Comparison of ENCODE assay signal across 8 cellular contexts in the genomic region with DNA sequence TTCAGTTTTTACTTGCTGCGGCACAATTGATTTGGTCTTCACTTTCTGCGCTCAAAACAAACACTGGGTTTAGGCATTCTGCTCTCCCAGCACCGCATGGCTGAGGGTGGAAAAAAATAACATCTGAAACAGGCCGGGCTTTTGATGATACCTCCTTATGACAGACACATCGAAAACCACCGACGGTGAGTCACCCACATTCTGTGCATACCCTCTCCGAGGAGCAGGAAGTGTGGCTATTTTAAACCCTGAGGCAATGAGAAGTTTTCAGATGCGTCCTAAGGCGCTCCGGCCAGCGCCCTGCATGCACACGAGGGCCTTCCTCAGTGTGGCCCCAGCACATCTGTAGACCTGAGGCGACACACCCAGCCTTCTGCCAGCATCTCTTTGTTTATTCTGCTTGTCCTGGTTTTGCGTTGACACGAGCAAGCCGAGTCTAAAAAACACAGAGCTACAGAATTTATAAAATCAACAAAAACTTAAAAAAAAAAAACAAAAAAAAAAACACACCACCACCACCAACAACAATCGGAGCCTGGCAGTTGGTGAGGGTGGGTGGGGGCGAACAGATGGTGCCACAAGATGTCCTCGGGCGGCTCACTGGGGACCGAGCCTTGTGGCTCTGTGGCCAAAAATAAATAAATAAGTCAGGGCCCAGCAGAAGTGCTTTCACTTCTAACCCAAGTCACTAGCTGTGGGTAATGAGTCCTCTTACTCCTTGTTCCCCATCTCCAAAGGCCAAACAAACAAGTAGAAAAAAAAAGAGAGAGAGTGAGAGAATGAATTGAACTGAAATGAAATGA.
DNase-seq lines count a peak whose midpoint lies in the region; ATAC-seq and TF ChIP-seq lines count a peak whose summit lies in the region.

No MANE protein-coding gene starts in this region.

- peaks cover 55% of the 10 kb centered on the region for H3K4me1 Mint-ChIP-seq in nephron progenitor cell

- H3K4me1 ChIP-seq in NT2/D1 (ENCODE audit: insufficient read depth, insufficient read length), result peaks cover 15% of the 10 kb centered on the region
- H3K4me1 ChIP-seq in esophagus (ENCODE audit: control insufficient read depth in 2 of 2, insufficient read depth in 2 of 2, low read length in 1 of 2), result peaks cover 0 to 2% of the 10 kb centered on the region in 2 donors

- H3K27me3 Mint-ChIP-seq in nephron progenitor cell (ENCODE audit: low read depth, poor library complexity), result peaks cover 3% of the 10 kb centered on the region

- H3K4me3 ChIP-seq in NT2/D1 (ENCODE audit: insufficient read length, low read depth) (no peak overlapping the region), esophagus (ENCODE audit: low read depth in 1 of 2, low read length in 2 of 2) (no peak overlapping the region)

- no peaks in the 10 kb centered on the region for H3K36me3 ChIP-seq in NT2/D1 (ENCODE audit: insufficient read depth, insufficient read length, low read length)
- H3K36me3 ChIP-seq in esophagus (ENCODE audit: control insufficient read depth in 2 of 2, insufficient read depth in 2 of 2, low read length in 1 of 2), result no peaks in the 10 kb centered on the region

- peak overlapping the region; percentile 47 to 63 for H3K27ac ChIP-seq in esophagus (ENCODE audit: low read depth in 2 of 2, low read length in 1 of 2)

- DNase-seq in 8988T (peak; percentile 60), NT2/D1 (ENCODE audit: low read depth, low spot score) (peak; percentile 84), nephron progenitor cell (no peak), stromal cell of bone marrow (ENCODE audit: low read depth) (peak; percentile 96)
- DNase-seq in activated CD8-positive, alpha-beta memory T cell treated with anti-CD3 and anti-CD28 coated beads, Interleukin-2, amount 50 U/mL, for 4 hours, result peak; percentile 85

- peaks cover 15% of the 10 kb centered on the region for H3K9me3 Mint-ChIP-seq in nephron progenitor cell

- peak overlapping the region; percentile 93 for H3K27ac Mint-ChIP-seq in nephron progenitor cell

- no peak for TF ChIP-seq CTCF in nephron progenitor cell (IDR thresholded peaks at IDR 0.05)

- peaks cover 4% of the 10 kb centered on the region for H3K36me3 Mint-ChIP-seq in nephron progenitor cell (ENCODE audit: low read depth)

- no peaks in the 10 kb centered on the region; the same call in 1 of the 2 replicates for H3K9me3 ChIP-seq in NT2/D1 (ENCODE audit: insufficient read depth, low read length)
- no peaks in the 10 kb centered on the region for H3K9me3 ChIP-seq in esophagus (ENCODE audit: control insufficient read depth in 2 of 2, insufficient read depth in 1 of 2, low read depth in 1 of 2, low read length in 1 of 2)

- H3K4me3 Mint-ChIP-seq in nephron progenitor cell, result no peak overlapping the region

- peak overlapping the region; percentile 15 for H3K9ac ChIP-seq in NT2/D1 (ENCODE audit: insufficient read length, low read depth)

- peak; percentile 87 for ATAC-seq in GM18867 (IDR thresholded peaks at IDR 0.05; ENCODE audit: unreplicated experiment)
- ATAC-seq in HG03045 (IDR thresholded peaks at IDR 0.05; ENCODE audit: unreplicated experiment), result peak; percentile 81

- WGBS in esophagus, 2 donors, result 29 to 41% methylated on average over 22 of the region's 22 CpGs

- no peaks in the 10 kb centered on the region for H3K27me3 ChIP-seq in NT2/D1 (ENCODE audit: insufficient read depth, insufficient read length)
- no peaks in the 10 kb centered on the region for H3K27me3 ChIP-seq in esophagus (ENCODE audit: control insufficient read depth in 1 of 2, insufficient read depth in 2 of 2, low read length in 2 of 2)
